In the genomic region with DNA sequence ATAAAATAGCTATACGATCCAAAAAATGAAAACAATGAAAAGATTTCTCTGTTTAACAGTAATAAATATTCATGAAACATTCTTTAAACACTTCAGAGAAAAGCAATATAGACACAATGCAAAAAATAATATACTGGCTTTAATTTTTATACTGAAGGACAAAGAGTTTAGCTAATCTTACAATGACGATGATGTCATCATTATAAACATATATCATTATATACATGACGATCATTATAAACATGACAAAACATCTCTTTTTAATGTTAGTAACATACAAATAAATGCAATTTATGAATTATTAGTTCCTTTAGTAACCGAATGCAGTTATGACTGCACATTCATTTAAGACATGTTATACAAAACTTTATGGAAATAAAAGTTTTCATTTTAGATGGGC, we compare ENCODE assay signal across 34 cellular contexts.
"Had no signal": no experiment of that assay in that cellular context is flagged by ENCODE, and none has a peak within 500 bp of the region (broad histone marks: within the 10 kb centered on the region; RNA-seq: fewer than 3 reads in every experiment).

No MANE protein-coding gene starts in this region.

- H3K36me3 ChIP-seq: MG63, SJCRH30 had no signal

- ATAC-seq: Panc1, Right ventricle myocardium inferior, SK-N-SH treated with all-trans-retinoic acid at 6 μM for 48 hours, T-cell had no signal

- FAIRE-seq: RCC 7860 had no signal

- H3K4me3 ChIP-seq: MG63, PC-9, SJCRH30, SK-N-MC had no signal

- H3K27me3 ChIP-seq: MG63, SJCRH30 had no signal

- H3K4me1 ChIP-seq: SJCRH30 had no signal

- H3K27ac ChIP-seq: PC-9, RWPE1, SJCRH30, SK-N-MC had no signal

- DNase-seq: Kasumi-1, MG63, NCI-H1048, NCI-H1092 treated with DMSO at 0.1 percent for 48 hours, NCI-H1105 treated with DMSO at 0.1 percent for 48 hours, NCI-H1417, NCI-H1436, NCI-H146, NCI-H1694, NCI-H187, NCI-H1930, NCI-H2029 treated with DMSO at 0.1 percent for 48 hours, NCI-H2081 treated with DMSO at 0.1 percent for 48 hours, NCI-H2107, NCI-H2171, NCI-H226, NCI-H446 treated with DMSO at 0.1 percent for 48 hours, NCI-H510A, NCI-H524, NCI-H526, NCI-H69, NCI-H748 treated with DMSO at 0.1 percent for 48 hours, NCI-H82, PC-9, SHP77, SIG-M5, SJCRH30, T-cell had no signal

- H3K4me2 ChIP-seq: PC-9 had no signal

- H3K9me3 ChIP-seq: MG63, SJCRH30 had no signal

- H2AFZ ChIP-seq: PC-9 had no signal
